ENCODE assay signal across 11 cellular contexts in the genomic region with DNA sequence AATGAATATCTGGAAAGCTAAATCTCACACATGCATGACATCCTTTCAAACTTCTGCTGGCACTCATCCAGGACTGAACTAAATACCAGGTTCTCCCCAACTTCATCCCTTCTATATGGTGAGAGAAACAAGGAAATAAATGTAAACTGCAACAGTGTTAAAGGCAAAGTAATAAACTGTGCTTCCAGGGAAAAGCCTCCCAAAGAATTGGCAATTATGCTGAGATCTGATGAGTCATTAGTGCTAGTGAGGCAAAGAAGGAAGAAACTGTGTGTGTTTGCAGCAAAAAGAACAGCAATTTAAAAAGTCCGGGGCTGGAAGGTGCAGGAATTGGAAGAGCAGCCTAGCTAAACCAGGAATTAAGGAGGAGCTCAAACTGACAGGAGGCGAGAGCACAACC.
A peak's percentile ranks its signal among the peaks of the same experiment; 100 is the strongest.
DNase-seq lines count a peak whose midpoint lies in the region; ATAC-seq and TF ChIP-seq lines count a peak whose summit lies in the region.
"Had no signal": no experiment of that assay in that cellular context is flagged by ENCODE, and none has a peak within 500 bp of the region (broad histone marks: within the 10 kb centered on the region; RNA-seq: fewer than 3 reads in every experiment).

No MANE protein-coding gene starts in this region.

- H3K27ac Mint-ChIP-seq in effector memory CD8-positive, alpha-beta T cell: peak overlapping the region; percentile 18 to 71

- H3K4me1 Mint-ChIP-seq in effector memory CD8-positive, alpha-beta T cell (ENCODE audit: low read depth in 2 of 2): peaks cover 0 to 3% of the 10 kb centered on the region in 2 donors

- H4K20me1 ChIP-seq in PC-3 (ENCODE audit: low read length): no peaks in the 10 kb centered on the region

- H3K4me2 ChIP-seq in PC-3 (ENCODE audit: low read length): no peak overlapping the region

- no peaks in the 10 kb centered on the region for H3K9me2 ChIP-seq in PC-3 (replicated peaks; ENCODE audit: low read length)

- peaks cover 75% of the 10 kb centered on the region for H3K36me3 Mint-ChIP-seq in effector memory CD8-positive, alpha-beta T cell (ENCODE audit: insufficient read depth)

- H3K4me3 ChIP-seq in PC-3 (ENCODE audit: low read length): no peak overlapping the region
- H3K4me3 ChIP-seq in neutrophil (ENCODE audit: low read depth in 1 of 2, low read length in 1 of 2): no peak overlapping the region
- no peak overlapping the region for H3K4me3 ChIP-seq in effector memory CD4-positive, alpha-beta T cell (ENCODE audit: insufficient read depth, low read depth, low read length, poor library complexity, severe bottlenecking)
- H3K4me3 ChIP-seq: ovary had no signal

- TF ChIP-seq CTCF in PC-3 (conservative IDR thresholded peaks at IDR 0.05; ENCODE audit: low read depth, low read length) (no peak), neutrophil (IDR thresholded peaks at IDR 0.05) (no peak)

- no peaks in the 10 kb centered on the region for H3K9me3 Mint-ChIP-seq in effector memory CD8-positive, alpha-beta T cell

- peak; percentile 48 for DNase-seq in GM03348 (ENCODE audit: low spot score)
- DNase-seq in PC-3: peak; percentile 40
- DNase-seq in effector memory CD8-positive, alpha-beta T cell: no peak
- DNase-seq in effector memory CD4-positive, alpha-beta T cell: no peak
- no peak for DNase-seq in occipital lobe (lab: John Stamatoyannopoulos, UW)
- no peak for DNase-seq in NCI-H345 treated with DMSO at 0.1 percent for 48 hours (lab: John Stamatoyannopoulos, UW; ENCODE audit: unreplicated experiment)
- DNase-seq: activated CD4-positive, alpha-beta T cell treated with anti-CD3 and anti-CD28 coated beads, Interleukin-2, amount 50 U/mL, for 4 hours; left cardiac atrium; ovary; stimulated activated CD4-positive, alpha-beta T cell treated with anti-CD3 and anti-CD28 coated beads, Interleukin-4, amount 100 ng/mL, for 4 hours had no signal

- CTCF ChIA-PET in PC-3 (lab: Charles Lee): no interaction called here

- POLR2A ChIA-PET in PC-3 (lab: Charles Lee; ENCODE audit: unreplicated experiment): no interaction called here

- no peak overlapping the region for H3K4me3 Mint-ChIP-seq in effector memory CD8-positive, alpha-beta T cell

- H3K27ac ChIP-seq in PC-3 (ENCODE audit: low read length) (no peak overlapping the region), neutrophil (peak overlapping the region; percentile 36)
- H3K27ac ChIP-seq in effector memory CD4-positive, alpha-beta T cell (ENCODE audit: insufficient read depth, low read length, poor library complexity, severe bottlenecking): no peak overlapping the region
- H3K27ac ChIP-seq: ovary had no signal

- no peaks in the 10 kb centered on the region for H3K27me3 ChIP-seq in PC-3 (ENCODE audit: low read length)
- no peaks in the 10 kb centered on the region for H3K27me3 ChIP-seq in neutrophil
- no peaks in the 10 kb centered on the region for H3K27me3 ChIP-seq in effector memory CD4-positive, alpha-beta T cell (replicated peaks; ENCODE audit: control insufficient read depth, insufficient read depth, low read length, poor library complexity, severe bottlenecking)
- H3K27me3 ChIP-seq: ovary had no signal

- H3K9ac ChIP-seq in PC-3 (ENCODE audit: low read length): no peak overlapping the region

- intact Hi-C loops in PC-3 (cut with micrococcal nuclease): loop anchor here (5.0 kb wide), 1 partner anchor 277 kb away; no protein-coding TSS in a partner anchor

- H3K27me3 Mint-ChIP-seq in effector memory CD8-positive, alpha-beta T cell: no peaks in the 10 kb centered on the region

- no TSS peak for BruUV-seq in PC-3 (replicated peaks; lab: Mats Ljungman, UMichigan)

- H3K4me1 ChIP-seq in PC-3 (ENCODE audit: insufficient read depth, low read length) (no peaks in the 10 kb centered on the region), neutrophil (ENCODE audit: control insufficient read depth in 1 of 2, insufficient read depth in 1 of 2, low read depth in 1 of 2, low read length in 1 of 2) (no peaks in the 10 kb centered on the region)
- H3K4me1 ChIP-seq in effector memory CD4-positive, alpha-beta T cell (ENCODE audit: control insufficient read depth, insufficient read depth, low read length, poor library complexity, severe bottlenecking): no peaks in the 10 kb centered on the region

- H3K36me3 ChIP-seq in PC-3 (ENCODE audit: low read depth, low read length) (peaks cover 6% of the 10 kb centered on the region; the same call in 1 of the 2 replicates), neutrophil (peaks cover 83% of the 10 kb centered on the region)
- H3K36me3 ChIP-seq in effector memory CD4-positive, alpha-beta T cell (ENCODE audit: control insufficient read depth, insufficient read depth, low read length): peaks cover 43% of the 10 kb centered on the region
- H3K36me3 ChIP-seq: ovary had no signal

- no peaks in the 10 kb centered on the region for H3K79me2 ChIP-seq in PC-3 (ENCODE audit: low read length)

- no peak overlapping the region for H2AFZ ChIP-seq in PC-3 (ENCODE audit: low read length)

- ATAC-seq in PC-3: peak; percentile 76
- no peak for ATAC-seq in effector memory CD8-positive, alpha-beta T cell (replicated peaks)

- H3F3A ChIP-seq in PC-3 (ENCODE audit: low read length, unreplicated experiment): no peaks in the 10 kb centered on the region

- H3K9me3 ChIP-seq in PC-3 (ENCODE audit: low read length) (no peaks in the 10 kb centered on the region), neutrophil (no peaks in the 10 kb centered on the region)
- H3K9me3 ChIP-seq in effector memory CD4-positive, alpha-beta T cell (ENCODE audit: control insufficient read depth, low read length): no peaks in the 10 kb centered on the region
- H3K9me3 ChIP-seq: ovary had no signal

Comparison
In these comparisons a context has a peak if more than half of its experiments do, and no peak if none do; other contexts are left out.
1. DNase-seq: peak in GM03348 (single experiment) and PC-3 (single experiment); none in effector memory CD8-positive, alpha-beta T cell (0 of 3), effector memory CD4-positive, alpha-beta T cell (0 of 3), occipital lobe (single experiment) and NCI-H345 treated with DMSO at 0.1 percent for 48 hours (single experiment).